1 cellular context compared by ENCODE assay signal in the genomic region with DNA sequence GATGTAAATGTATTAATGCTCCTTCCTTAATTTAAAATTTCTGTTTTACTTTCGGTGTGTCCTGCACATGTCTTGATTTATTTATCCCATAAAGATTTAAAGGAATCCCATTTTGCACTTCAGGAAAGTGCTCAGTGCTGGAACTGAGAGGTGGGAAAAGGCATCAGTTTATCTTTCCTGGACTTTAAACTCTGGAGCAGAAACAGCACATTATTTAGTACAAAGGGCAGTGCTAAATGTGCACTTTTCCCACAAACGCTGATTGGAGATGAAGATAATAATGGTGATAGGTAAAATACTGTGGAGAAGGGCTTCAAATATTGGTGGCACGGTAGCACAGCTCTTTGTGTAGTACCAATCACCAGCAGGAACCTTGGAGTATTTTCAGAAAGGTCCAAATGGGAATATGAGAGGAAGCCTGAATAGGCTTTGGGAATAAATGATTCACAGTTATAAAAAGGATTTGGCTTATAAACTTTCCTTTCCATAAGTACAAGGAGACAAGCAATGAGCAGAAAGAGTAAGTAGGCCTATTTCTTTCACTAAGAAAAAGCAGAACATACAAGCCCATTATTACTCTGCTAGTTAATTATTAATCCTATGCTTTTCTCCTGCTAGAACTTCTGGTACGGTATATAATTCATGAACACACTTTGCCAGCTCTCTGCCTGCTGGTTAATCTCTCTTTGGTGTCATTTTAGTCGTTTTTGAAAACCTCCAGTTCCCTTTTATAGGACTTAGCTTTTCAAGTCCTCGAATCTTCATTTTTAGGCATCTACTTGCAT.
TF ChIP-seq lines count a peak whose summit lies in the region.

No MANE protein-coding gene starts in this region.

TF ChIP-seq in GM23338, 12 proteins besides CTCF, POLR2A, EP300 and RAD21 (continued from another document):
- TF ChIP-seq, protein P1, sequence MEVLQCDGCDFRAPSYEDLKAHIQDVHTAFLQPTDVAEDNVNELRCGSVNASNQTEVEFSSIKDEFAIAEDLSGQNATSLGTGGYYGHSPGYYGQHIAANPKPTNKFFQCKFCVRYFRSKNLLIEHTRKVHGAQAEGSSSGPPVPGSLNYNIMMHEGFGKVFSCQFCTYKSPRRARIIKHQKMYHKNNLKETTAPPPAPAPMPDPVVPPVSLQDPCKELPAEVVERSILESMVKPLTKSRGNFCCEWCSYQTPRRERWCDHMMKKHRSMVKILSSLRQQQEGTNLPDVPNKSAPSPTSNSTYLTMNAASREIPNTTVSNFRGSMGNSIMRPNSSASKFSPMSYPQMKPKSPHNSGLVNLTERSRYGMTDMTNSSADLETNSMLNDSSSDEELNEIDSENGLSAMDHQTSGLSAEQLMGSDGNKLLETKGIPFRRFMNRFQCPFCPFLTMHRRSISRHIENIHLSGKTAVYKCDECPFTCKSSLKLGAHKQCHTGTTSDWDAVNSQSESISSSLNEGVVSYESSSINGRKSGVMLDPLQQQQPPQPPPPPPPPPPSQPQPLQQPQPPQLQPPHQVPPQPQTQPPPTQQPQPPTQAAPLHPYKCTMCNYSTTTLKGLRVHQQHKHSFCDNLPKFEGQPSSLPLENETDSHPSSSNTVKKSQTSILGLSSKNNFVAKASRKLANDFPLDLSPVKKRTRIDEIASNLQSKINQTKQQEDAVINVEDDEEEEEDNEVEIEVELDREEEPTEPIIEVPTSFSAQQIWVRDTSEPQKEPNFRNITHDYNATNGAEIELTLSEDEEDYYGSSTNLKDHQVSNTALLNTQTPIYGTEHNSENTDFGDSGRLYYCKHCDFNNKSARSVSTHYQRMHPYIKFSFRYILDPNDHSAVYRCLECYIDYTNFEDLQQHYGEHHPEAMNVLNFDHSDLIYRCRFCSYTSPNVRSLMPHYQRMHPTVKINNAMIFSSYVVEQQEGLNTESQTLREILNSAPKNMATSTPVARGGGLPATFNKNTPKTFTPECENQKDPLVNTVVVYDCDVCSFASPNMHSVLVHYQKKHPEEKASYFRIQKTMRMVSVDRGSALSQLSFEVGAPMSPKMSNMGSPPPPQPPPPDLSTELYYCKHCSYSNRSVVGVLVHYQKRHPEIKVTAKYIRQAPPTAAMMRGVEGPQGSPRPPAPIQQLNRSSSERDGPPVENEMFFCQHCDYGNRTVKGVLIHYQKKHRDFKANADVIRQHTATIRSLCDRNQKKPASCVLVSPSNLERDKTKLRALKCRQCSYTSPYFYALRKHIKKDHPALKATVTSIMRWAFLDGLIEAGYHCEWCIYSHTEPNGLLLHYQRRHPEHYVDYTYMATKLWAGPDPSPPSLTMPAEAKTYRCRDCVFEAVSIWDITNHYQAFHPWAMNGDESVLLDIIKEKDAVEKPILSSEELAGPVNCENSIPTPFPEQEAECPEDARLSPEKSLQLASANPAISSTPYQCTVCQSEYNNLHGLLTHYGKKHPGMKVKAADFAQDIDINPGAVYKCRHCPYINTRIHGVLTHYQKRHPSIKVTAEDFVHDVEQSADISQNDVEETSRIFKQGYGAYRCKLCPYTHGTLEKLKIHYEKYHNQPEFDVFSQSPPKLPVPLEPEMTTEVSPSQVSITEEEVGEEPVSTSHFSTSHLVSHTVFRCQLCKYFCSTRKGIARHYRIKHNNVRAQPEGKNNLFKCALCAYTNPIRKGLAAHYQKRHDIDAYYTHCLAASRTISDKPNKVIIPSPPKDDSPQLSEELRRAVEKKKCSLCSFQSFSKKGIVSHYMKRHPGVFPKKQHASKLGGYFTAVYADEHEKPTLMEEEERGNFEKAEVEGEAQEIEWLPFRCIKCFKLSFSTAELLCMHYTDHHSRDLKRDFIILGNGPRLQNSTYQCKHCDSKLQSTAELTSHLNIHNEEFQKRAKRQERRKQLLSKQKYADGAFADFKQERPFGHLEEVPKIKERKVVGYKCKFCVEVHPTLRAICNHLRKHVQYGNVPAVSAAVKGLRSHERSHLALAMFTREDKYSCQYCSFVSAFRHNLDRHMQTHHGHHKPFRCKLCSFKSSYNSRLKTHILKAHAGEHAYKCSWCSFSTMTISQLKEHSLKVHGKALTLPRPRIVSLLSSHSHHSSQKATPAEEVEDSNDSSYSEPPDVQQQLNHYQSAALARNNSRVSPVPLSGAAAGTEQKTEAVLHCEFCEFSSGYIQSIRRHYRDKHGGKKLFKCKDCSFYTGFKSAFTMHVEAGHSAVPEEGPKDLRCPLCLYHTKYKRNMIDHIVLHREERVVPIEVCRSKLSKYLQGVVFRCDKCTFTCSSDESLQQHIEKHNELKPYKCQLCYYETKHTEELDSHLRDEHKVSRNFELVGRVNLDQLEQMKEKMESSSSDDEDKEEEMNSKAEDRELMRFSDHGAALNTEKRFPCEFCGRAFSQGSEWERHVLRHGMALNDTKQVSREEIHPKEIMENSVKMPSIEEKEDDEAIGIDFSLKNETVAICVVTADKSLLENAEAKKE (CRISPR knock-in tag; IDR thresholded peaks at IDR 0.05), result no peak
- TF ChIP-seq CREB1 (CRISPR knock-in tag; IDR thresholded peaks at IDR 0.05; ENCODE audit: low read depth) (no peak), EZH2phosphoT487 (IDR thresholded peaks at IDR 0.05; ENCODE audit: unreplicated experiment) (no peak), ZNF331 (CRISPR knock-in tag; IDR thresholded peaks at IDR 0.05; ENCODE audit: low read depth) (no peak), STAT1 (IDR thresholded peaks at IDR 0.05; ENCODE audit: unreplicated experiment) (no peak)
- TF ChIP-seq, protein P2, sequence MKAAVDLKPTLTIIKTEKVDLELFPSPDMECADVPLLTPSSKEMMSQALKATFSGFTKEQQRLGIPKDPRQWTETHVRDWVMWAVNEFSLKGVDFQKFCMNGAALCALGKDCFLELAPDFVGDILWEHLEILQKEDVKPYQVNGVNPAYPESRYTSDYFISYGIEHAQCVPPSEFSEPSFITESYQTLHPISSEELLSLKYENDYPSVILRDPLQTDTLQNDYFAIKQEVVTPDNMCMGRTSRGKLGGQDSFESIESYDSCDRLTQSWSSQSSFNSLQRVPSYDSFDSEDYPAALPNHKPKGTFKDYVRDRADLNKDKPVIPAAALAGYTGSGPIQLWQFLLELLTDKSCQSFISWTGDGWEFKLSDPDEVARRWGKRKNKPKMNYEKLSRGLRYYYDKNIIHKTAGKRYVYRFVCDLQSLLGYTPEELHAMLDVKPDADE (IDR thresholded peaks at IDR 0.05), result no peak
TF ChIP-seq in GM23338: peak in this region for 0.
